Comparison of ENCODE assay signal across 9 cellular contexts in the genomic region with DNA sequence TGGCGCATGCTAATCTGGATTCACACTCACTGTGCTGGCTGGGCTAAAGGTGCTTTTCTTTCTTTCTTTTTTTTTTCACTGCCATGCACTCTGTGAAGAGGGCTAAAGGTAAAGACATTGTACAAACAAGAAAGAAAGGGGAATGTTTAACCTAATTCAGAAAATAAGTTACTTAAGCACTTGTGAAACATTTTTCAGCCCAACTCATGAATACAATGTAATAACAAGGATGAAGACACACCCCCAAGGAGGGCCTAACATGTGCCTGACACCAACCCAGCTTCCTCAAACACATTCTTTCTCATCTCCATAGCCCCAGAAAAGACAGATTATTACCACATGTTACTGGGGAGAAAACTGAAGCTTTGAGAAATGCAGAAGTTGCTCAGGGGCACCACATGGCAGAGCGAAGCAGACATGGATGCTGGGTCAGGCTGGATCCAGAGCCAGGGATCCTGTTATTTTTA. TPM values are rescaled to one million over a fixed set of nuclear protein-coding genes. Genes with fewer than 3 reads are reported as not detected.
DNase-seq lines count a peak whose midpoint lies in the region; ATAC-seq and TF ChIP-seq lines count a peak whose summit lies in the region.
"Had no signal": no experiment of that assay in that cellular context is flagged by ENCODE, and none has a peak within 500 bp of the region (broad histone marks: within the 10 kb centered on the region; RNA-seq: fewer than 3 reads in every experiment).

No MANE protein-coding gene starts in this region.

- TF ChIP-seq POLR2A in right lobe of liver (IDR thresholded peaks at IDR 0.05) (no peak), vagina (IDR thresholded peaks at IDR 0.05) (no peak)

- peaks cover 63% of the 10 kb centered on the region for H3K4me1 Mint-ChIP-seq in activated naive CD8-positive, alpha-beta T cell (ENCODE audit: low read depth)

- H3K27ac ChIP-seq in right atrium auricular region (no peak overlapping the region), right lobe of liver (peak overlapping the region; percentile 63 to 84 (median 70)), vagina (peak overlapping the region; percentile 76)

- H3K27me3 ChIP-seq in right atrium auricular region, result no peaks in the 10 kb centered on the region
- H3K27me3 ChIP-seq in right lobe of liver, result no peaks in the 10 kb centered on the region
- no peaks in the 10 kb centered on the region for H3K27me3 ChIP-seq in vagina

- peaks cover 11% of the 10 kb centered on the region for H3K36me3 Mint-ChIP-seq in activated naive CD8-positive, alpha-beta T cell

- no peaks in the 10 kb centered on the region for H3K36me3 ChIP-seq in right atrium auricular region
- no peaks in the 10 kb centered on the region for H3K36me3 ChIP-seq in right lobe of liver
- no peaks in the 10 kb centered on the region for H3K36me3 ChIP-seq in vagina

- TF ChIP-seq CTCF in right atrium auricular region (IDR thresholded peaks at IDR 0.05), result no peak
- no peak for TF ChIP-seq CTCF in right lobe of liver (IDR thresholded peaks at IDR 0.05)
- TF ChIP-seq CTCF in vagina (IDR thresholded peaks at IDR 0.05), result no peak

- no peaks in the 10 kb centered on the region for H3K27me3 Mint-ChIP-seq in activated naive CD8-positive, alpha-beta T cell

- peaks cover 0 to 55% of the 10 kb centered on the region in 2 donors for H3K4me1 ChIP-seq in right atrium auricular region
- peaks cover 0 to 62% (median 16%) of the 10 kb centered on the region in 4 donors for H3K4me1 ChIP-seq in right lobe of liver
- peaks cover 63% of the 10 kb centered on the region for H3K4me1 ChIP-seq in vagina

- no peaks in the 10 kb centered on the region for H3K9me3 Mint-ChIP-seq in activated naive CD8-positive, alpha-beta T cell (ENCODE audit: low read depth)

- peak overlapping the region; percentile 64 for H3K27ac Mint-ChIP-seq in activated naive CD8-positive, alpha-beta T cell

- intact Hi-C loops in Right ventricle myocardium superior (cut with DNase I) (no loop called here), right lobe of liver (cut with DNase I) (no loop called here), vagina (cut with DNase I) (loop anchor here (5.0 kb wide), 1 partner anchor 44 kb away; no protein-coding TSS in a partner anchor), head of caudate nucleus (cut with DNase I) (no loop called here)

- no peak for DNase-seq in Right ventricle myocardium superior
- no peak for DNase-seq in right atrium auricular region (ENCODE audit: low spot score)
- no peak for DNase-seq in right lobe of liver
- peak in 1 of 2 donors; percentile 19 for DNase-seq in vagina (ENCODE audit: extremely low spot score in 2 of 2)
- no peak for DNase-seq in head of caudate nucleus
- DNase-seq: NCI-H146 had no signal

- no peak overlapping the region for H3K4me3 ChIP-seq in right atrium auricular region
- H3K4me3 ChIP-seq in right lobe of liver, result peak overlapping the region in 2 of 3 donors; percentile 26 to 28
- no peak overlapping the region for H3K4me3 ChIP-seq in vagina

- H3K4me3 Mint-ChIP-seq in activated naive CD8-positive, alpha-beta T cell, result no peak overlapping the region

- ATAC-seq in Right ventricle myocardium superior (ENCODE audit: poor library complexity) (peak; percentile 35), right lobe of liver (peak; percentile 23 to 53 (median 36)), GM18873 (IDR thresholded peaks at IDR 0.05; ENCODE audit: low FRiP score, unreplicated experiment) (no peak), GM18867 (IDR thresholded peaks at IDR 0.05; ENCODE audit: unreplicated experiment) (no peak)

- no peaks in the 10 kb centered on the region for H3K9me3 ChIP-seq in right atrium auricular region
- no peaks in the 10 kb centered on the region for H3K9me3 ChIP-seq in right lobe of liver
- no peaks in the 10 kb centered on the region for H3K9me3 ChIP-seq in vagina

- WGBS in right lobe of liver (ENCODE audit: insufficient coverage, low coverage, low lambda C conversion rate, missing lambda C conversion rate), result 34% methylated on average over 2 of the region's 2 CpGs

RNA-seq across cellular contexts. Expression of gene STIMATE, which starts 5.7 kb away (rescaled TPM):
- total RNA-seq in Right ventricle myocardium superior (6.1 TPM), right atrium auricular region (10 to 100 TPM in 1 of 2 donors, 1 to 10 TPM in 1; 7.6 to 10.3 TPM), right lobe of liver (10 to 100 TPM; 17.4 to 48.5 (median 33.8) TPM), vagina (12.5 TPM)

RNA-seq across cellular contexts. Expression of gene MUSTN1, which starts 56.8 kb away (rescaled TPM):
- total RNA-seq in Right ventricle myocardium superior, result 17.8 TPM
- 10 to 100 TPM; 43.8 to 45.0 TPM for total RNA-seq in right atrium auricular region
- total RNA-seq in right lobe of liver, result 1 to 10 TPM in 3 of 6 experiments, under 1 TPM in 1, not detected in 2; 0.59 to 9.9 (median 5.7) TPM
- total RNA-seq in vagina, result 30.2 TPM

Comparison
In these comparisons a context has a peak if more than half of its experiments do, and no peak if none do; other contexts are left out.
1. ATAC-seq: peak in Right ventricle myocardium superior (single experiment) and right lobe of liver (4 of 4); none in GM18873 (single experiment) and GM18867 (single experiment).
2. H3K27ac ChIP-seq: peak in right lobe of liver (3 of 3) and vagina (single experiment); none in right atrium auricular region (0 of 2).
3. H3K4me3 ChIP-seq: peak in right lobe of liver (2 of 3); none in right atrium auricular region (0 of 2) and vagina (0 of 2).